In the genomic region with DNA sequence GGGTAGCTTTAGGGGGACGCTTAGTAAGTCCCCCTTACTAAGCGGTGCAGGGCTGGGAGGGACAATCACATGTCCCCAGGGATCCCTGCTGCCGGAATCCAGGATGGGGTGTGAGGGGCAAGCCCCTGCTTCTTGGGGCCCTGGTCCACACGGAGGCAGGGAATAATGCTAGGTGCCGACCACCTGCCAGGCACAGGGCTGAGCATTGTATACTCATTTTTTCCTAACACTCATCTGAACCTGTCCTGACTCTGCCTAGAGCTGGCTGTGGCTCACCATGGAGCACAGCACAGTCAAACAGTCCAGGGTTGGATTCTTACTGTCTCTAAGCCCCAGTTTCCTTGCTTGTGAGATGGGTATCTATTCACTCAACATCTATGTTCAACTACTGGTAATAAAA, we compare ENCODE assay signal across 8 cellular contexts. TPM values are rescaled to one million over a fixed set of nuclear protein-coding genes. Genes with fewer than 3 reads are reported as not detected.
DNase-seq lines count a peak whose midpoint lies in the region; ATAC-seq, FAIRE-seq and TF ChIP-seq lines count a peak whose summit lies in the region.

No MANE protein-coding gene starts in this region.

- FAIRE-seq in kidney (lab: Jason Lieb, UNC) = no peak

- no peak for TF ChIP-seq CTCF in kidney (IDR thresholded peaks at IDR 0.05; ENCODE audit: borderline replicate concordance, extremely low read depth, insufficient read depth)

- H3K4me3 Mint-ChIP-seq in activated naive CD4-positive, alpha-beta T cell treated with anti-CD3 and anti-CD28 coated beads, Interleukin-2, amount 50 U/mL, for 24 hours = peak overlapping the region; percentile 49

- no peaks in the 10 kb centered on the region for H3K27me3 ChIP-seq in stomach smooth muscle (ENCODE audit: control insufficient read depth in 1 of 2, insufficient read depth in 2 of 2, low read length in 2 of 2)

- no peaks in the 10 kb centered on the region for H3K36me3 Mint-ChIP-seq in activated naive CD4-positive, alpha-beta T cell treated with anti-CD3 and anti-CD28 coated beads, Interleukin-2, amount 50 U/mL, for 24 hours

- H3K27ac ChIP-seq in kidney (ENCODE audit: low read depth in 2 of 2, low read length in 2 of 2) = peak overlapping the region; percentile 90 to 93
- peak overlapping the region; percentile 97 for H3K27ac ChIP-seq in stomach smooth muscle (ENCODE audit: low read length)

- H3K9me3 ChIP-seq in kidney (ENCODE audit: control insufficient read depth in 1 of 2, low read length in 2 of 2) (no peaks in the 10 kb centered on the region), stomach smooth muscle (ENCODE audit: control insufficient read depth in 2 of 2, low read length in 2 of 2) (no peaks in the 10 kb centered on the region)

- ATAC-seq in GM19328 (IDR thresholded peaks at IDR 0.05; ENCODE audit: unreplicated experiment) = no peak
- no peak for ATAC-seq in GM18867 (IDR thresholded peaks at IDR 0.05; ENCODE audit: unreplicated experiment)
- no peak for ATAC-seq in GM21619 (IDR thresholded peaks at IDR 0.05; ENCODE audit: unreplicated experiment)

- H3K27me3 Mint-ChIP-seq in activated naive CD4-positive, alpha-beta T cell treated with anti-CD3 and anti-CD28 coated beads, Interleukin-2, amount 50 U/mL, for 24 hours = no peaks in the 10 kb centered on the region

- H3K9me3 Mint-ChIP-seq in activated naive CD4-positive, alpha-beta T cell treated with anti-CD3 and anti-CD28 coated beads, Interleukin-2, amount 50 U/mL, for 24 hours = no peaks in the 10 kb centered on the region

- intact Hi-C loops in kidney (cut with DNase I) = no loop called here

- no peak overlapping the region for H3K4me3 ChIP-seq in kidney (ENCODE audit: low read length in 2 of 2)
- H3K4me3 ChIP-seq in stomach smooth muscle (ENCODE audit: low read length in 2 of 2) = peak overlapping the region in 1 of 2 donors; percentile 15

- H3K27ac Mint-ChIP-seq in activated naive CD4-positive, alpha-beta T cell treated with anti-CD3 and anti-CD28 coated beads, Interleukin-2, amount 50 U/mL, for 24 hours = peak overlapping the region; percentile 88

- H3K9ac ChIP-seq in kidney (ENCODE audit: low read length in 2 of 2) = no peak overlapping the region
- peak overlapping the region; percentile 21 to 88 for H3K9ac ChIP-seq in stomach smooth muscle (ENCODE audit: low read length in 2 of 2)

- peak; percentile 70 for DNase-seq in DMS53 (lab: John Stamatoyannopoulos, UW)
- no peak for DNase-seq in DMS53 treated with DMSO at 0.1 percent for 48 hours (lab: John Stamatoyannopoulos, UW; ENCODE audit: unreplicated experiment)
- DNase-seq in kidney = no peak

- peaks cover 64% of the 10 kb centered on the region for H3K4me1 Mint-ChIP-seq in activated naive CD4-positive, alpha-beta T cell treated with anti-CD3 and anti-CD28 coated beads, Interleukin-2, amount 50 U/mL, for 24 hours

- peaks cover 14 to 40% of the 10 kb centered on the region in 2 donors for H3K4me1 ChIP-seq in kidney (ENCODE audit: control insufficient read depth in 1 of 2, insufficient read depth in 1 of 2, low read depth in 1 of 2, low read length in 2 of 2)
- peaks cover 58% of the 10 kb centered on the region for H3K4me1 ChIP-seq in stomach smooth muscle (ENCODE audit: control insufficient read depth, insufficient read depth, low read length)

- H3K36me3 ChIP-seq in kidney (ENCODE audit: control insufficient read depth in 1 of 2, insufficient read depth in 2 of 2, low read length in 2 of 2) (no peaks in the 10 kb centered on the region), stomach smooth muscle (ENCODE audit: control insufficient read depth in 2 of 2, insufficient read depth in 2 of 2, low read length in 2 of 2) (no peaks in the 10 kb centered on the region)

RNA-seq across cellular contexts. Expression of a gene that starts 1.4 kb away (rescaled TPM):
- total RNA-seq in kidney = 165 TPM
- 61.6 TPM for polyA plus RNA-seq in kidney (ENCODE audit: insufficient read depth, low read depth, low replicate concordance)

RNA-seq across cellular contexts. Expression of a gene that starts 10.7 kb away (rescaled TPM):
- total RNA-seq in kidney = 32.0 TPM
- 60.4 TPM for polyA plus RNA-seq in kidney (ENCODE audit: insufficient read depth, low read depth, low replicate concordance)

RNA-seq across cellular contexts. Expression of a gene that starts 12.8 kb away (rescaled TPM):
- 36.7 TPM for total RNA-seq in kidney
- 33.5 TPM for polyA plus RNA-seq in kidney (ENCODE audit: insufficient read depth, low read depth, low replicate concordance)

RNA-seq across cellular contexts. Expression of a gene that starts 16.3 kb away (rescaled TPM):
- total RNA-seq in kidney = 95.4 TPM
- polyA plus RNA-seq in kidney (ENCODE audit: insufficient read depth, low read depth, low replicate concordance) = 20.5 TPM

RNA-seq across cellular contexts. Expression of a gene that starts 34.7 kb away (rescaled TPM):
- total RNA-seq in kidney = 72.2 TPM
- 78.9 TPM for polyA plus RNA-seq in kidney (ENCODE audit: insufficient read depth, low read depth, low replicate concordance)

Comparison
In these comparisons a context has a peak if more than half of its experiments do, and no peak if none do; other contexts are left out.
1. H3K9ac ChIP-seq: peak in stomach smooth muscle (2 of 2); none in kidney (0 of 2).